2 cellular contexts compared by ENCODE assay signal in genomic region chr20:48714764-48715163, GRCh38.
TF ChIP-seq lines count a peak whose summit lies in the region.

No MANE protein-coding gene starts in this region.

TF ChIP-seq in SK-N-SH treated with all-trans-retinoic acid at 6 μM for 48 hours, 23 proteins besides CTCF, POLR2A, EP300 and RAD21 (continued from another document):
- no peak for TF ChIP-seq PATZ1 (CRISPR knock-in tag; IDR thresholded peaks at IDR 0.05; ENCODE audit: borderline replicate concordance)
- TF ChIP-seq ZFP30 (CRISPR knock-in tag; IDR thresholded peaks at IDR 0.05): no peak
- TF ChIP-seq PPARA (CRISPR knock-in tag; IDR thresholded peaks at IDR 0.05; ENCODE audit: borderline replicate concordance): no peak
- no peak for TF ChIP-seq CREB5 (CRISPR knock-in tag; IDR thresholded peaks at IDR 0.05; ENCODE audit: low read depth)
- no peak for TF ChIP-seq ARNTL (CRISPR knock-in tag; IDR thresholded peaks at IDR 0.05; ENCODE audit: borderline replicate concordance, low read depth)

TF ChIP-seq in SK-N-SH, 30 proteins besides CTCF, POLR2A, EP300 and RAD21 (continued from another document):
- TF ChIP-seq REST (IDR thresholded peaks at IDR 0.05; ENCODE audit: low read depth, low read length): no peak
